6 cellular contexts compared by ENCODE assay signal in genomic region chr12:130102266-130102665, GRCh38. TPM values are rescaled to one million over a fixed set of nuclear protein-coding genes. Genes with fewer than 3 reads are reported as not detected.
"Had no signal": no experiment of that assay in that cellular context is flagged by ENCODE, and none has a peak within 500 bp of the region (broad histone marks: within the 10 kb centered on the region; RNA-seq: fewer than 3 reads in every experiment).

No MANE protein-coding gene starts in this region.

- ATAC-seq: GM23338, K562 had no signal

- DNase-seq: HCEC 1CT, IMR-90, KG1 had no signal

- H3K4me3 ChIP-seq: GM23338, K562 had no signal

RNA-seq across cellular contexts. Expression of gene FZD10, which starts 60.0 kb away (rescaled TPM):
- total RNA-seq: HT-29, IMR-90, K562 had no signal
